In genomic region chr6:116369540-116370327, GRCh38 we compare ENCODE assay signal across 8 cellular contexts. TPM values are rescaled to one million over a fixed set of nuclear protein-coding genes. Genes with fewer than 3 reads are reported as not detected.
DNase-seq lines count a peak whose midpoint lies in the region; ATAC-seq and TF ChIP-seq lines count a peak whose summit lies in the region.

No MANE protein-coding gene starts in this region.

- TSS peak; percentile 61 for BruUV-seq in A673 (replicated peaks; lab: Mats Ljungman, UMichigan)

- 22 to 24% methylated on average over 7 of the region's 7 CpGs for WGBS in lower leg skin, 2 donors

- TF ChIP-seq CTCF in A673 (conservative IDR thresholded peaks at IDR 0.05; ENCODE audit: low read depth, low read length) (no peak), lower leg skin (IDR thresholded peaks at IDR 0.05) (no peak)

- POLR2A ChIA-PET in A673 (lab: Charles Lee; ENCODE audit: low non-redundant PET): interaction anchor here (0.7 kb wide), 1 partner anchor 7 kb away, joined by 4 read pairs; no protein-coding TSS in a partner anchor
- POLR2A ChIA-PET in activated naive CD8-positive, alpha-beta T cell treated with anti-CD3 and anti-CD28 coated beads, Interleukin-2, amount 10 ng/mL, durations not matched to agents 7 days and 5 days (lab: Charles Lee): interaction anchor here (1.1 kb wide), 1 partner anchor 74 kb away, joined by 3 read pairs; no protein-coding TSS in a partner anchor

- ATAC-seq in GM18858 (IDR thresholded peaks at IDR 0.05; ENCODE audit: unreplicated experiment) (peak; percentile 54), HG03060 (IDR thresholded peaks at IDR 0.05; ENCODE audit: low read depth, unreplicated experiment) (peak; percentile 69)
- ATAC-seq in activated naive CD8-positive, alpha-beta T cell treated with anti-CD3 and anti-CD28 coated beads, Interleukin-2, amount 10 ng/mL, durations not matched to agents 7 days and 5 days (ENCODE audit: low read depth): no peak
- no peak for ATAC-seq in activated CD4-positive, CD25-positive, alpha-beta regulatory T cell treated with anti-CD3 and anti-CD28 coated beads, Interleukin-2, amount 50 U/mL, for 24 hours

- H3K4me3 ChIP-seq in A673 (ENCODE audit: low read depth, low read length, poor library complexity, severe bottlenecking) (peak overlapping the region; percentile 68), lower leg skin (ENCODE audit: low read depth, poor library complexity, severe bottlenecking) (peak overlapping the region; percentile 62)

- H3K4me1 ChIP-seq in A673 (ENCODE audit: insufficient read depth, low read length, poor library complexity, severe bottlenecking): no peaks in the 10 kb centered on the region

- H3K27ac ChIP-seq in A673 (ENCODE audit: low read depth, low read length, poor library complexity, severe bottlenecking): no peak overlapping the region

- intact Hi-C loops in A673 (cut with micrococcal nuclease; ENCODE audit: unreplicated experiment) (no loop called here), lower leg skin (cut with DNase I; ENCODE audit: low total_unique reads) (no loop called here)

- H3K4me1 Mint-ChIP-seq in activated naive CD8-positive, alpha-beta T cell treated with anti-CD3 and anti-CD28 coated beads, Interleukin-2, amount 10 ng/mL, durations not matched to agents 7 days and 5 days: peaks cover 7% of the 10 kb centered on the region

- no peak for DNase-seq in A673 (ENCODE audit: low spot score)
- no peak for DNase-seq in activated naive CD8-positive, alpha-beta T cell treated with anti-CD3 and anti-CD28 coated beads, Interleukin-2, amount 10 ng/mL, durations not matched to agents 7 days and 5 days
- no peak for DNase-seq in lower leg skin (ENCODE audit: low spot score in 2 of 2)
- no peak for DNase-seq in SW 1271 (lab: John Stamatoyannopoulos, UW)
- no peak for DNase-seq in NCI-H1092 treated with DMSO at 0.1 percent for 48 hours (lab: John Stamatoyannopoulos, UW)

- H3K27me3 Mint-ChIP-seq in activated naive CD8-positive, alpha-beta T cell treated with anti-CD3 and anti-CD28 coated beads, Interleukin-2, amount 10 ng/mL, durations not matched to agents 7 days and 5 days: peaks cover 38% of the 10 kb centered on the region

- H3K27ac Mint-ChIP-seq in activated naive CD8-positive, alpha-beta T cell treated with anti-CD3 and anti-CD28 coated beads, Interleukin-2, amount 10 ng/mL, durations not matched to agents 7 days and 5 days: no peak overlapping the region

- no peaks in the 10 kb centered on the region for H3K9me3 ChIP-seq in A673 (ENCODE audit: low read depth, low read length, poor library complexity, severe bottlenecking)

- H3K36me3 Mint-ChIP-seq in activated naive CD8-positive, alpha-beta T cell treated with anti-CD3 and anti-CD28 coated beads, Interleukin-2, amount 10 ng/mL, durations not matched to agents 7 days and 5 days: no peaks in the 10 kb centered on the region

- TF ChIP-seq POLR2A in lower leg skin (IDR thresholded peaks at IDR 0.05): no peak

- H3K4me3 Mint-ChIP-seq in activated naive CD8-positive, alpha-beta T cell treated with anti-CD3 and anti-CD28 coated beads, Interleukin-2, amount 10 ng/mL, durations not matched to agents 7 days and 5 days: peak overlapping the region; percentile 77

- no peaks in the 10 kb centered on the region for H3K9me3 Mint-ChIP-seq in activated naive CD8-positive, alpha-beta T cell treated with anti-CD3 and anti-CD28 coated beads, Interleukin-2, amount 10 ng/mL, durations not matched to agents 7 days and 5 days

- CTCF ChIA-PET in A673 (lab: Charles Lee): no interaction called here

- H3K27me3 ChIP-seq in A673 (replicated peaks; ENCODE audit: insufficient read depth, low read depth, low read length, poor library complexity): no peaks in the 10 kb centered on the region

- no peaks in the 10 kb centered on the region for H3K36me3 ChIP-seq in A673 (ENCODE audit: insufficient read depth, low read length, poor library complexity, severe bottlenecking)

RNA-seq across cellular contexts. Expression of gene DSE, which starts 1.0 kb away (rescaled TPM):
- total RNA-seq in A673 (2021) (31.4 and 33.3 TPM in 2 replicates), lower leg skin (10 to 100 TPM; 29.0 to 50.4 (median 38.7) TPM)
- 1 to 10 TPM; 3.9 to 4.1 TPM for total RNA-seq in activated naive CD8-positive, alpha-beta T cell treated with anti-CD3 and anti-CD28 coated beads, Interleukin-2, amount 10 ng/mL, durations not matched to agents 7 days and 5 days

Comparison
In these comparisons a context has a peak if more than half of its experiments do, and no peak if none do; other contexts are left out.
1. ATAC-seq: peak in GM18858 (single experiment) and HG03060 (single experiment); none in activated naive CD8-positive, alpha-beta T cell treated with anti-CD3 and anti-CD28 coated beads, Interleukin-2, amount 10 ng/mL, durations not matched to agents 7 days and 5 days (single experiment) and activated CD4-positive, CD25-positive, alpha-beta regulatory T cell treated with anti-CD3 and anti-CD28 coated beads, Interleukin-2, amount 50 U/mL, for 24 hours (0 of 2).